In the genomic region with DNA sequence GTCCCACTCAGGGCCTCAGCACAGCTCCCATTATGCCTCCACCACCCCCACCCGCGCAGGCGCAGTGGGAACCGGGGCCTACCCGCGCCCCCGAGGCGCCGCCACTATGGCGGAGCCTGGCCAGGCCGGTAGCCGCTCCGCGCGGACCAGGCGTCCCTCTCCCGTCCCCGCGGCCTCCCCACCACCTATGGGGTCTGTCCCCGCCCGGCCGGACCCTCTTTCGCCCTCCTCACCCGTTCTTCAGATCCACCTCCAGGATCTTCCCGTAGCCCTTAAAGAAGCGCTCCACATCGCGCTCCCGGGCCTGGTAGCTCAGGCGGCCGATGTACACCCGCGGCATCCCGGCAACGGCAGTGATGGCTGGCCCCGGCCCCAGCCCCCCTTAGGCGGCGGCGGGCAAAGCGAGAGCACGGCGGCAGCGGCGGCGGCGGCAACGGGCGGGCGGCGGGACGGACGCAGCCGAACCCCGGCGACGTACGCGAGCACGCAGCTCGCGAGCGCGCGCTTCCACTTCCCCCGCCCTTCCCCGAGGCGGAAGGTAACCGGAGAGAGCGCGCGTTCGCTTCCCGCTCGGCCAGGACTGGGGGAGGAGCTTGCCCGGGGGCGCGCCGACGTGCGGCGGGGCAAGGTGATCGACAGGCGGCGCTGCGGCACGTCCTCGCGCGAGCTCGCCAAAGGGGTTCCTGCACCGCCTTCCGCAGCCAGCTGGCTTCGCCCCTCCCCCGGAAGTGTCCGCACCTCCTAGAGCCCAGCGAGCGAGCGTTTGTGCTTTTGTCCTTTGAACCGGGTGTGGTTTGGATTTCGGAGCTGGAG, we compare ENCODE assay signal across 1 cellular context.
A peak's percentile ranks its signal among the peaks of the same experiment; 100 is the strongest.
TF ChIP-seq lines count a peak whose summit lies in the region.

A gene (minus strand): TSS at position 488 of the 813 bp plus-strand sequence. CDS start 148 bp downstream, at position 340.

TF ChIP-seq in K562, 482 proteins besides CTCF, POLR2A, EP300 and RAD21 (continued from another document and continues in another):
- TF ChIP-seq, protein P1, sequence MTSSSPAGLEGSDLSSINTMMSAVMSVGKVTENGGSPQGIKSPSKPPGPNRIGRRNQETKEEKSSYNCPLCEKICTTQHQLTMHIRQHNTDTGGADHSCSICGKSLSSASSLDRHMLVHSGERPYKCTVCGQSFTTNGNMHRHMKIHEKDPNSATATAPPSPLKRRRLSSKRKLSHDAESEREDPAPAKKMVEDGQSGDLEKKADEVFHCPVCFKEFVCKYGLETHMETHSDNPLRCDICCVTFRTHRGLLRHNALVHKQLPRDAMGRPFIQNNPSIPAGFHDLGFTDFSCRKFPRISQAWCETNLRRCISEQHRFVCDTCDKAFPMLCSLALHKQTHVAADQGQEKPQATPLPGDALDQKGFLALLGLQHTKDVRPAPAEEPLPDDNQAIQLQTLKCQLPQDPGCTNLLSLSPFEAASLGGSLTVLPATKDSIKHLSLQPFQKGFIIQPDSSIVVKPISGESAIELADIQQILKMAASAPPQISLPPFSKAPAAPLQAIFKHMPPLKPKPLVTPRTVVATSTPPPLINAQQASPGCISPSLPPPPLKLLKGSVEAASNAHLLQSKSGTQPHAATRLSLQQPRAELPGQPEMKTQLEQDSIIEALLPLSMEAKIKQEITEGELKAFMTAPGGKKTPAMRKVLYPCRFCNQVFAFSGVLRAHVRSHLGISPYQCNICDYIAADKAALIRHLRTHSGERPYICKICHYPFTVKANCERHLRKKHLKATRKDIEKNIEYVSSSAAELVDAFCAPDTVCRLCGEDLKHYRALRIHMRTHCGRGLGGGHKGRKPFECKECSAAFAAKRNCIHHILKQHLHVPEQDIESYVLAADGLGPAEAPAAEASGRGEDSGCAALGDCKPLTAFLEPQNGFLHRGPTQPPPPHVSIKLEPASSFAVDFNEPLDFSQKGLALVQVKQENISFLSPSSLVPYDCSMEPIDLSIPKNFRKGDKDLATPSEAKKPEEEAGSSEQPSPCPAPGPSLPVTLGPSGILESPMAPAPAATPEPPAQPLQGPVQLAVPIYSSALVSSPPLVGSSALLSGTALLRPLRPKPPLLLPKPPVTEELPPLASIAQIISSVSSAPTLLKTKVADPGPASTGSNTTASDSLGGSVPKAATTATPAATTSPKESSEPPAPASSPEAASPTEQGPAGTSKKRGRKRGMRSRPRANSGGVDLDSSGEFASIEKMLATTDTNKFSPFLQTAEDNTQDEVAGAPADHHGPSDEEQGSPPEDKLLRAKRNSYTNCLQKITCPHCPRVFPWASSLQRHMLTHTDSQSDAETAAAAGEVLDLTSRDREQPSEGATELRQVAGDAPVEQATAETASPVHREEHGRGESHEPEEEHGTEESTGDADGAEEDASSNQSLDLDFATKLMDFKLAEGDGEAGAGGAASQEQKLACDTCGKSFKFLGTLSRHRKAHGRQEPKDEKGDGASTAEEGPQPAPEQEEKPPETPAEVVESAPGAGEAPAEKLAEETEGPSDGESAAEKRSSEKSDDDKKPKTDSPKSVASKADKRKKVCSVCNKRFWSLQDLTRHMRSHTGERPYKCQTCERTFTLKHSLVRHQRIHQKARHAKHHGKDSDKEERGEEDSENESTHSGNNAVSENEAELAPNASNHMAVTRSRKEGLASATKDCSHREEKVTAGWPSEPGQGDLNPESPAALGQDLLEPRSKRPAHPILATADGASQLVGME (CRISPR knock-in tag; IDR thresholded peaks at IDR 0.05): peak; percentile 28; the same call in 1 of the 2 replicates
- no peak for TF ChIP-seq CBX8 (IDR thresholded peaks at IDR 0.05; ENCODE audit: borderline replicate concordance, extremely low read depth, low read depth, low read length, poor library complexity, severe bottlenecking)
- TF ChIP-seq CBX2 (IDR thresholded peaks at IDR 0.05; ENCODE audit: insufficient read depth, low read length, poor library complexity, severe bottlenecking): no peak
- 0 out of 2 replicates have a peak, but pooled peaks have one; percentile 19 for TF ChIP-seq ZNF121 (CRISPR knock-in tag; conservative IDR thresholded peaks at IDR 0.05)
- TF ChIP-seq RBM15 (IDR thresholded peaks at IDR 0.05; ENCODE audit: insufficient read depth, low read length): no peak
- TF ChIP-seq, protein P2, sequence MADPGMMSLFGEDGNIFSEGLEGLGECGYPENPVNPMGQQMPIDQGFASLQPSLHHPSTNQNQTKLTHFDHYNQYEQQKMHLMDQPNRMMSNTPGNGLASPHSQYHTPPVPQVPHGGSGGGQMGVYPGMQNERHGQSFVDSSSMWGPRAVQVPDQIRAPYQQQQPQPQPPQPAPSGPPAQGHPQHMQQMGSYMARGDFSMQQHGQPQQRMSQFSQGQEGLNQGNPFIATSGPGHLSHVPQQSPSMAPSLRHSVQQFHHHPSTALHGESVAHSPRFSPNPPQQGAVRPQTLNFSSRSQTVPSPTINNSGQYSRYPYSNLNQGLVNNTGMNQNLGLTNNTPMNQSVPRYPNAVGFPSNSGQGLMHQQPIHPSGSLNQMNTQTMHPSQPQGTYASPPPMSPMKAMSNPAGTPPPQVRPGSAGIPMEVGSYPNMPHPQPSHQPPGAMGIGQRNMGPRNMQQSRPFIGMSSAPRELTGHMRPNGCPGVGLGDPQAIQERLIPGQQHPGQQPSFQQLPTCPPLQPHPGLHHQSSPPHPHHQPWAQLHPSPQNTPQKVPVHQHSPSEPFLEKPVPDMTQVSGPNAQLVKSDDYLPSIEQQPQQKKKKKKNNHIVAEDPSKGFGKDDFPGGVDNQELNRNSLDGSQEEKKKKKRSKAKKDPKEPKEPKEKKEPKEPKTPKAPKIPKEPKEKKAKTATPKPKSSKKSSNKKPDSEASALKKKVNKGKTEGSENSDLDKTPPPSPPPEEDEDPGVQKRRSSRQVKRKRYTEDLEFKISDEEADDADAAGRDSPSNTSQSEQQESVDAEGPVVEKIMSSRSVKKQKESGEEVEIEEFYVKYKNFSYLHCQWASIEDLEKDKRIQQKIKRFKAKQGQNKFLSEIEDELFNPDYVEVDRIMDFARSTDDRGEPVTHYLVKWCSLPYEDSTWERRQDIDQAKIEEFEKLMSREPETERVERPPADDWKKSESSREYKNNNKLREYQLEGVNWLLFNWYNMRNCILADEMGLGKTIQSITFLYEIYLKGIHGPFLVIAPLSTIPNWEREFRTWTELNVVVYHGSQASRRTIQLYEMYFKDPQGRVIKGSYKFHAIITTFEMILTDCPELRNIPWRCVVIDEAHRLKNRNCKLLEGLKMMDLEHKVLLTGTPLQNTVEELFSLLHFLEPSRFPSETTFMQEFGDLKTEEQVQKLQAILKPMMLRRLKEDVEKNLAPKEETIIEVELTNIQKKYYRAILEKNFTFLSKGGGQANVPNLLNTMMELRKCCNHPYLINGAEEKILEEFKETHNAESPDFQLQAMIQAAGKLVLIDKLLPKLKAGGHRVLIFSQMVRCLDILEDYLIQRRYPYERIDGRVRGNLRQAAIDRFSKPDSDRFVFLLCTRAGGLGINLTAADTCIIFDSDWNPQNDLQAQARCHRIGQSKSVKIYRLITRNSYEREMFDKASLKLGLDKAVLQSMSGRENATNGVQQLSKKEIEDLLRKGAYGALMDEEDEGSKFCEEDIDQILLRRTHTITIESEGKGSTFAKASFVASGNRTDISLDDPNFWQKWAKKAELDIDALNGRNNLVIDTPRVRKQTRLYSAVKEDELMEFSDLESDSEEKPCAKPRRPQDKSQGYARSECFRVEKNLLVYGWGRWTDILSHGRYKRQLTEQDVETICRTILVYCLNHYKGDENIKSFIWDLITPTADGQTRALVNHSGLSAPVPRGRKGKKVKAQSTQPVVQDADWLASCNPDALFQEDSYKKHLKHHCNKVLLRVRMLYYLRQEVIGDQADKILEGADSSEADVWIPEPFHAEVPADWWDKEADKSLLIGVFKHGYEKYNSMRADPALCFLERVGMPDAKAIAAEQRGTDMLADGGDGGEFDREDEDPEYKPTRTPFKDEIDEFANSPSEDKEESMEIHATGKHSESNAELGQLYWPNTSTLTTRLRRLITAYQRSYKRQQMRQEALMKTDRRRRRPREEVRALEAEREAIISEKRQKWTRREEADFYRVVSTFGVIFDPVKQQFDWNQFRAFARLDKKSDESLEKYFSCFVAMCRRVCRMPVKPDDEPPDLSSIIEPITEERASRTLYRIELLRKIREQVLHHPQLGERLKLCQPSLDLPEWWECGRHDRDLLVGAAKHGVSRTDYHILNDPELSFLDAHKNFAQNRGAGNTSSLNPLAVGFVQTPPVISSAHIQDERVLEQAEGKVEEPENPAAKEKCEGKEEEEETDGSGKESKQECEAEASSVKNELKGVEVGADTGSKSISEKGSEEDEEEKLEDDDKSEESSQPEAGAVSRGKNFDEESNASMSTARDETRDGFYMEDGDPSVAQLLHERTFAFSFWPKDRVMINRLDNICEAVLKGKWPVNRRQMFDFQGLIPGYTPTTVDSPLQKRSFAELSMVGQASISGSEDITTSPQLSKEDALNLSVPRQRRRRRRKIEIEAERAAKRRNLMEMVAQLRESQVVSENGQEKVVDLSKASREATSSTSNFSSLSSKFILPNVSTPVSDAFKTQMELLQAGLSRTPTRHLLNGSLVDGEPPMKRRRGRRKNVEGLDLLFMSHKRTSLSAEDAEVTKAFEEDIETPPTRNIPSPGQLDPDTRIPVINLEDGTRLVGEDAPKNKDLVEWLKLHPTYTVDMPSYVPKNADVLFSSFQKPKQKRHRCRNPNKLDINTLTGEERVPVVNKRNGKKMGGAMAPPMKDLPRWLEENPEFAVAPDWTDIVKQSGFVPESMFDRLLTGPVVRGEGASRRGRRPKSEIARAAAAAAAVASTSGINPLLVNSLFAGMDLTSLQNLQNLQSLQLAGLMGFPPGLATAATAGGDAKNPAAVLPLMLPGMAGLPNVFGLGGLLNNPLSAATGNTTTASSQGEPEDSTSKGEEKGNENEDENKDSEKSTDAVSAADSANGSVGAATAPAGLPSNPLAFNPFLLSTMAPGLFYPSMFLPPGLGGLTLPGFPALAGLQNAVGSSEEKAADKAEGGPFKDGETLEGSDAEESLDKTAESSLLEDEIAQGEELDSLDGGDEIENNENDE (IDR thresholded peaks at IDR 0.05; ENCODE audit: low read depth, low read length): no peak
- TF ChIP-seq ZSCAN29 (IDR thresholded peaks at IDR 0.05): no peak
- peak; percentile 42; the same call in 1 of the 2 replicates for TF ChIP-seq NFIC (IDR thresholded peaks at IDR 0.05)
- TF ChIP-seq FOS (IDR thresholded peaks at IDR 0.05; ENCODE audit: extremely low read depth, insufficient read length): no peak
- TF ChIP-seq GTF2A2 (tag; IDR thresholded peaks at IDR 0.05): 0 out of 2 replicates have a peak, but pooled peaks have one; percentile 35
- TF ChIP-seq CC2D1A (IDR thresholded peaks at IDR 0.05): no peak
- TF ChIP-seq, protein P3, sequence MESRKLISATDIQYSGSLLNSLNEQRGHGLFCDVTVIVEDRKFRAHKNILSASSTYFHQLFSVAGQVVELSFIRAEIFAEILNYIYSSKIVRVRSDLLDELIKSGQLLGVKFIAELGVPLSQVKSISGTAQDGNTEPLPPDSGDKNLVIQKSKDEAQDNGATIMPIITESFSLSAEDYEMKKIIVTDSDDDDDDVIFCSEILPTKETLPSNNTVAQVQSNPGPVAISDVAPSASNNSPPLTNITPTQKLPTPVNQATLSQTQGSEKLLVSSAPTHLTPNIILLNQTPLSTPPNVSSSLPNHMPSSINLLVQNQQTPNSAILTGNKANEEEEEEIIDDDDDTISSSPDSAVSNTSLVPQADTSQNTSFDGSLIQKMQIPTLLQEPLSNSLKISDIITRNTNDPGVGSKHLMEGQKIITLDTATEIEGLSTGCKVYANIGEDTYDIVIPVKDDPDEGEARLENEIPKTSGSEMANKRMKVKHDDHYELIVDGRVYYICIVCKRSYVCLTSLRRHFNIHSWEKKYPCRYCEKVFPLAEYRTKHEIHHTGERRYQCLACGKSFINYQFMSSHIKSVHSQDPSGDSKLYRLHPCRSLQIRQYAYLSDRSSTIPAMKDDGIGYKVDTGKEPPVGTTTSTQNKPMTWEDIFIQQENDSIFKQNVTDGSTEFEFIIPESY (CRISPR knock-in tag; IDR thresholded peaks at IDR 0.05): peak; percentile 86
- TF ChIP-seq ETS2 (tag; IDR thresholded peaks at IDR 0.05; ENCODE audit: borderline replicate concordance, poor library complexity, severe bottlenecking): no peak
- no peak for TF ChIP-seq SRSF7 (optimal IDR thresholded peaks at IDR 0.05; ENCODE audit: low read depth, low read length)
- TF ChIP-seq DIDO1 (tag; IDR thresholded peaks at IDR 0.05; ENCODE audit: low read depth): 0 out of 2 replicates have a peak, but pooled peaks have one; percentile 34
- peak; percentile 40; the same call in 1 of the 2 replicates for TF ChIP-seq NCOA1 (IDR thresholded peaks at IDR 0.05; ENCODE audit: low read depth)
- no peak; the same call in 1 of the 2 replicates for TF ChIP-seq ZNF707 (CRISPR knock-in tag; conservative IDR thresholded peaks at IDR 0.05)
- TF ChIP-seq GTF2F1 (IDR thresholded peaks at IDR 0.05; ENCODE audit: low read depth, low read length): peak; percentile 35
- TF ChIP-seq, protein P4, sequence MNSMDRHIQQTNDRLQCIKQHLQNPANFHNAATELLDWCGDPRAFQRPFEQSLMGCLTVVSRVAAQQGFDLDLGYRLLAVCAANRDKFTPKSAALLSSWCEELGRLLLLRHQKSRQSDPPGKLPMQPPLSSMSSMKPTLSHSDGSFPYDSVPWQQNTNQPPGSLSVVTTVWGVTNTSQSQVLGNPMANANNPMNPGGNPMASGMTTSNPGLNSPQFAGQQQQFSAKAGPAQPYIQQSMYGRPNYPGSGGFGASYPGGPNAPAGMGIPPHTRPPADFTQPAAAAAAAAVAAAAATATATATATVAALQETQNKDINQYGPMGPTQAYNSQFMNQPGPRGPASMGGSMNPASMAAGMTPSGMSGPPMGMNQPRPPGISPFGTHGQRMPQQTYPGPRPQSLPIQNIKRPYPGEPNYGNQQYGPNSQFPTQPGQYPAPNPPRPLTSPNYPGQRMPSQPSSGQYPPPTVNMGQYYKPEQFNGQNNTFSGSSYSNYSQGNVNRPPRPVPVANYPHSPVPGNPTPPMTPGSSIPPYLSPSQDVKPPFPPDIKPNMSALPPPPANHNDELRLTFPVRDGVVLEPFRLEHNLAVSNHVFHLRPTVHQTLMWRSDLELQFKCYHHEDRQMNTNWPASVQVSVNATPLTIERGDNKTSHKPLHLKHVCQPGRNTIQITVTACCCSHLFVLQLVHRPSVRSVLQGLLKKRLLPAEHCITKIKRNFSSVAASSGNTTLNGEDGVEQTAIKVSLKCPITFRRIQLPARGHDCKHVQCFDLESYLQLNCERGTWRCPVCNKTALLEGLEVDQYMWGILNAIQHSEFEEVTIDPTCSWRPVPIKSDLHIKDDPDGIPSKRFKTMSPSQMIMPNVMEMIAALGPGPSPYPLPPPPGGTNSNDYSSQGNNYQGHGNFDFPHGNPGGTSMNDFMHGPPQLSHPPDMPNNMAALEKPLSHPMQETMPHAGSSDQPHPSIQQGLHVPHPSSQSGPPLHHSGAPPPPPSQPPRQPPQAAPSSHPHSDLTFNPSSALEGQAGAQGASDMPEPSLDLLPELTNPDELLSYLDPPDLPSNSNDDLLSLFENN (IDR thresholded peaks at IDR 0.05; ENCODE audit: low read depth in 2 of 2, low read length in 2 of 2): peak in 1 of 2 experiments; percentile 61; a peak in 1 of 4 replicates
- TF ChIP-seq HOXB6 (CRISPR knock-in tag; IDR thresholded peaks at IDR 0.05; ENCODE audit: borderline replicate concordance): no peak
- no peak for TF ChIP-seq MCM5 (IDR thresholded peaks at IDR 0.05; ENCODE audit: low read depth)
- TF ChIP-seq BRD9 (IDR thresholded peaks at IDR 0.05; ENCODE audit: low read depth, partially characterized antibody): no peak
- peak; percentile 89; the same call in 1 of the 2 replicates for TF ChIP-seq ZNF282 (CRISPR knock-in tag; IDR thresholded peaks at IDR 0.05)
